In genomic region chr11:115505165-115505564, GRCh38 we compare ENCODE assay signal across 1 cellular context.
TF ChIP-seq lines count a peak whose summit lies in the region.

No MANE protein-coding gene starts in this region.

TF ChIP-seq in HEK293, 187 proteins besides CTCF, POLR2A, EP300 and RAD21 (continued from another document):
- TF ChIP-seq SCRT1 (tag by site-specific recombination; IDR thresholded peaks at IDR 0.05; ENCODE audit: borderline replicate concordance) (peak; percentile 75), SCRT2 (tag by site-specific recombination; IDR thresholded peaks at IDR 0.05) (peak; percentile 93), ZNF560 (tag by site-specific recombination; IDR thresholded peaks at IDR 0.05; ENCODE audit: borderline replicate concordance) (no peak), ZNF707 (tag by site-specific recombination; IDR thresholded peaks at IDR 0.05) (no peak)
